25 cellular contexts compared by ENCODE assay signal in genomic region chr13:110486061-110486780, GRCh38.
DNase-seq lines count a peak whose midpoint lies in the region; ATAC-seq lines count a peak whose summit lies in the region.
"Had no signal": no experiment of that assay in that cellular context is flagged by ENCODE, and none has a peak within 500 bp of the region (broad histone marks: within the 10 kb centered on the region; RNA-seq: fewer than 3 reads in every experiment).

No MANE protein-coding gene starts in this region.

- H2BK120ac ChIP-seq in neuronal stem cell (ENCODE audit: low read depth, low read length), result no peak overlapping the region

- no peak for ATAC-seq in activated CD4-positive, CD25-positive, alpha-beta regulatory T cell treated with anti-CD3 and anti-CD28 coated beads, Interleukin-2, amount 50 U/mL, for 24 hours
- no peak for ATAC-seq in left lobe of liver
- ATAC-seq: sciatic nerve, upper lobe of right lung had no signal

- H3K23ac ChIP-seq in neuronal stem cell (ENCODE audit: low read depth, low read length, poor library complexity), result no peak overlapping the region

- no peaks in the 10 kb centered on the region for H3K79me1 ChIP-seq in neuronal stem cell (ENCODE audit: low read depth, low read length)

- H3K9me3 ChIP-seq in ES-I3 (ENCODE audit: control insufficient read depth, insufficient read depth, low read length) (no peaks in the 10 kb centered on the region), SJSA1 (replicated peaks) (no peaks in the 10 kb centered on the region), iPS-15b (ENCODE audit: control insufficient read depth, insufficient read depth, low read length) (no peaks in the 10 kb centered on the region), neuronal stem cell (replicated peaks in 1 of 2; ENCODE audit: control insufficient read depth in 2 of 2, insufficient read depth in 1 of 2, low read depth in 1 of 2, low read length in 2 of 2) (no peaks in the 10 kb centered on the region)
- H3K9me3 ChIP-seq: BLaER1, colonic mucosa, upper lobe of right lung had no signal

- no peak overlapping the region for H3K4me2 ChIP-seq in neuronal stem cell (ENCODE audit: insufficient read depth, low read length, poor library complexity, severe bottlenecking)
- H3K4me2 ChIP-seq: KMS-11 had no signal

- H3K18ac ChIP-seq in neuronal stem cell (ENCODE audit: low read length), result peak overlapping the region; percentile 73

- H3K4me3 ChIP-seq in SJSA1 (no peak overlapping the region), iPS-15b (ENCODE audit: low read depth, low read length) (no peak overlapping the region), neuronal stem cell (ENCODE audit: low read length in 2 of 2) (no peak overlapping the region)
- H3K4me3 ChIP-seq: BLaER1, colonic mucosa, lung, upper lobe of right lung had no signal

- H3K4me1 ChIP-seq in ES-I3 (ENCODE audit: insufficient read depth, low read length) (peaks cover 32% of the 10 kb centered on the region), SJSA1 (replicated peaks) (peaks cover 35% of the 10 kb centered on the region), iPS-15b (ENCODE audit: control insufficient read depth, insufficient read depth, low read length) (peaks cover 12% of the 10 kb centered on the region), neuronal stem cell (ENCODE audit: control insufficient read depth in 2 of 2, insufficient read depth in 1 of 2, low read depth in 1 of 2, low read length in 2 of 2) (peaks cover 8 to 15% of the 10 kb centered on the region in 2 donors)
- H3K4me1 ChIP-seq: colonic mucosa, parathyroid adenoma, upper lobe of right lung had no signal

- H2BK15ac ChIP-seq in neuronal stem cell (ENCODE audit: low read length), result no peak overlapping the region

- no peak overlapping the region for H2AK5ac ChIP-seq in neuronal stem cell (ENCODE audit: low read depth, low read length)

- no peak overlapping the region for H4K8ac ChIP-seq in neuronal stem cell (ENCODE audit: low read depth, low read length)

- peaks cover 29% of the 10 kb centered on the region for H3K36me3 ChIP-seq in ES-I3 (ENCODE audit: insufficient read depth, low read length)
- peaks cover 64% of the 10 kb centered on the region for H3K36me3 ChIP-seq in SJSA1
- peaks cover 10% of the 10 kb centered on the region for H3K36me3 ChIP-seq in iPS-15b (ENCODE audit: control insufficient read depth, insufficient read depth, low read length)
- peaks cover 35 to 94% of the 10 kb centered on the region in 2 donors for H3K36me3 ChIP-seq in neuronal stem cell (replicated peaks in 1 of 2; ENCODE audit: control insufficient read depth in 2 of 2, insufficient read depth in 2 of 2, low read length in 2 of 2)
- H3K36me3 ChIP-seq: BLaER1, colonic mucosa had no signal

- WGBS in neuronal stem cell (ENCODE audit: extremely low coverage in 2 of 2, insufficient read length in 2 of 2, insufficient replicate concordance in 1 of 2), 2 donors, result no CpG with 5 or more reads among the region's 17 CpGs

- peak overlapping the region; percentile 49 for H3K14ac ChIP-seq in neuronal stem cell (ENCODE audit: low read length)

- peak in 1 of 2 experiments; percentile 58 for DNase-seq in SJSA1 (ENCODE audit: low read depth in 1 of 2, low spot score in 2 of 2)
- DNase-seq in neuronal stem cell (ENCODE audit: low spot score), result peak; percentile 12
- DNase-seq in C1 segment of cervical spinal cord (lab: John Stamatoyannopoulos, UW), result no peak
- no peak for DNase-seq in NCI-H82 treated with DMSO at 0.1 percent for 48 hours (lab: John Stamatoyannopoulos, UW; ENCODE audit: unreplicated experiment)
- DNase-seq in left lobe of liver (ENCODE audit: low spot score), result no peak
- DNase-seq: activated CD4-positive, alpha-beta T cell treated with anti-CD3 and anti-CD28 coated beads for 1 hour; activated gamma-delta T cell treated with Interleukin-2 at 50 U/mL for 16 hours; activated T-cell treated with anti-CD3 and anti-CD28 coated beads, Interleukin-2, amount 50 U/mL, for 1 hour; Calu3; colonic mucosa; glutamatergic neuron; naive B cell; NCI-H1694; NCI-H2171 treated with DMSO at 0.1 percent for 48 hours; SHP77 treated with DMSO at 0.1 percent for 48 hours; stimulated activated CD8-positive, alpha-beta memory T cell treated with anti-CD3 and anti-CD28 coated beads, Interleukin-4, amount 100 ng/mL, for 48 hours; upper lobe of right lung had no signal

- H3K27me3 ChIP-seq in SJSA1 (replicated peaks), result peaks cover 2% of the 10 kb centered on the region; the same call in 1 of the 2 replicates
- no peaks in the 10 kb centered on the region for H3K27me3 ChIP-seq in iPS-15b (ENCODE audit: control insufficient read depth, insufficient read depth, low read length)
- H3K27me3 ChIP-seq in neuronal stem cell (ENCODE audit: control insufficient read depth in 3 of 3, insufficient read depth in 3 of 3, low read depth in 1 of 3, low read length in 3 of 3), result no peaks in the 10 kb centered on the region
- H3K27me3 ChIP-seq: BLaER1, colonic mucosa, upper lobe of right lung had no signal

- peak overlapping the region; percentile 14 for H2BK5ac ChIP-seq in neuronal stem cell (ENCODE audit: low read length)

- no peak overlapping the region for H4K91ac ChIP-seq in neuronal stem cell (ENCODE audit: low read depth, low read length, poor library complexity)

- H3K9ac ChIP-seq in ES-I3 (ENCODE audit: low read depth, low read length), result peak overlapping the region; percentile 16; the same call in 1 of the 2 replicates
- H3K9ac ChIP-seq in iPS-15b (ENCODE audit: low read depth, low read length), result peak overlapping the region; percentile 48
- no peak overlapping the region for H3K9ac ChIP-seq in neuronal stem cell (ENCODE audit: low read depth, low read length, poor library complexity)
- H3K9ac ChIP-seq: BLaER1, KMS-11, parathyroid adenoma had no signal

- no peak overlapping the region for H3K4ac ChIP-seq in neuronal stem cell (ENCODE audit: low read length)

- H2BK12ac ChIP-seq in neuronal stem cell (ENCODE audit: low read length), result no peak overlapping the region

- peak overlapping the region; percentile 36 for H3K27ac ChIP-seq in SJSA1
- peak overlapping the region; percentile 7 for H3K27ac ChIP-seq in neuronal stem cell (replicated peaks; ENCODE audit: low read length)
- H3K27ac ChIP-seq: BLaER1, colonic mucosa, KMS-11, parathyroid adenoma, upper lobe of right lung had no signal

- no peak overlapping the region for H2AFZ ChIP-seq in neuronal stem cell (ENCODE audit: low read length)
- H2AFZ ChIP-seq: parathyroid adenoma had no signal
